Comparison of ENCODE assay signal across 20 cellular contexts in genomic region chr4:2298548-2298991, GRCh38. TPM values are rescaled to one million over a fixed set of nuclear protein-coding genes. Genes with fewer than 3 reads are reported as not detected.
DNase-seq lines count a peak whose midpoint lies in the region; ATAC-seq and TF ChIP-seq lines count a peak whose summit lies in the region.
"Had no signal": no experiment of that assay in that cellular context is flagged by ENCODE, and none has a peak within 500 bp of the region (broad histone marks: within the 10 kb centered on the region; RNA-seq: fewer than 3 reads in every experiment).

No MANE protein-coding gene starts in this region.

- H3K79me2 ChIP-seq in neural progenitor cell (ENCODE audit: low read depth): no peaks in the 10 kb centered on the region

- peaks cover 0 to 2% of the 10 kb centered on the region in 2 donors for H3K27me3 Mint-ChIP-seq in CD8-positive, alpha-beta memory T cell
- no peaks in the 10 kb centered on the region for H3K27me3 Mint-ChIP-seq in effector memory CD8-positive, alpha-beta T cell
- peaks cover 11% of the 10 kb centered on the region for H3K27me3 Mint-ChIP-seq in neural progenitor cell (ENCODE audit: insufficient read depth, low read depth)
- H3K27me3 Mint-ChIP-seq: activated naive CD8-positive, alpha-beta T cell treated with anti-CD3 and anti-CD28 coated beads for 36 hours had no signal

- ATAC-seq in effector memory CD8-positive, alpha-beta T cell (replicated peaks): no peak
- no peak for ATAC-seq in GM18868 (IDR thresholded peaks at IDR 0.05; ENCODE audit: unreplicated experiment)
- ATAC-seq: foreskin keratinocyte, Panc1 had no signal

- H3K27ac ChIP-seq in CD8-positive, alpha-beta memory T cell (ENCODE audit: low read depth, low read length): no peak overlapping the region
- H3K27ac ChIP-seq in neural progenitor cell (no peak overlapping the region), ovary (no peak overlapping the region)
- H3K27ac ChIP-seq: foreskin keratinocyte, neutrophil, transverse colon had no signal

- H3K4me1 ChIP-seq in CD8-positive, alpha-beta memory T cell (ENCODE audit: insufficient read depth, low read length): peaks cover 25% of the 10 kb centered on the region
- H3K4me1 ChIP-seq in neural progenitor cell (no peaks in the 10 kb centered on the region), ovary (ENCODE audit: insufficient read depth) (no peaks in the 10 kb centered on the region)
- H3K4me1 ChIP-seq: foreskin keratinocyte had no signal

- H3K36me3 Mint-ChIP-seq in CD8-positive, alpha-beta memory T cell: peaks cover 0 to 19% (median 7%) of the 10 kb centered on the region in 3 donors
- peaks cover 3% of the 10 kb centered on the region for H3K36me3 Mint-ChIP-seq in effector memory CD8-positive, alpha-beta T cell (ENCODE audit: insufficient read depth)
- H3K36me3 Mint-ChIP-seq in neural progenitor cell: peaks cover 4% of the 10 kb centered on the region
- H3K36me3 Mint-ChIP-seq: activated naive CD8-positive, alpha-beta T cell treated with anti-CD3 and anti-CD28 coated beads for 36 hours had no signal

- no peaks in the 10 kb centered on the region for H3F3A ChIP-seq in neural progenitor cell (ENCODE audit: low read depth)

- no peak for TF ChIP-seq EP300 in ovary (IDR thresholded peaks at IDR 0.05)

- H3K27me3 ChIP-seq in CD8-positive, alpha-beta memory T cell (ENCODE audit: insufficient read depth, low read length, poor library complexity, severe bottlenecking): no peaks in the 10 kb centered on the region
- no peaks in the 10 kb centered on the region for H3K27me3 ChIP-seq in neural progenitor cell
- no peaks in the 10 kb centered on the region for H3K27me3 ChIP-seq in ovary
- H3K27me3 ChIP-seq: foreskin keratinocyte, transverse colon had no signal

- H3K36me3 ChIP-seq in CD8-positive, alpha-beta memory T cell (ENCODE audit: insufficient read depth, low read length): no peaks in the 10 kb centered on the region
- H3K36me3 ChIP-seq in neural progenitor cell (no peaks in the 10 kb centered on the region), ovary (no peaks in the 10 kb centered on the region)
- H3K36me3 ChIP-seq: neutrophil, transverse colon had no signal

- peaks cover 0 to 6% (median 0%) of the 10 kb centered on the region in 5 donors for H3K9me3 Mint-ChIP-seq in CD8-positive, alpha-beta memory T cell
- H3K9me3 Mint-ChIP-seq in effector memory CD8-positive, alpha-beta T cell: no peaks in the 10 kb centered on the region
- H3K9me3 Mint-ChIP-seq in neural progenitor cell: peaks cover 8% of the 10 kb centered on the region

- H3K9ac ChIP-seq in neural progenitor cell: no peak overlapping the region

- H3K4me3 Mint-ChIP-seq in CD8-positive, alpha-beta memory T cell: peak overlapping the region in 1 of 7 donors; percentile 27
- H3K4me3 Mint-ChIP-seq in effector memory CD8-positive, alpha-beta T cell: no peak overlapping the region
- H3K4me3 Mint-ChIP-seq in neural progenitor cell: no peak overlapping the region
- H3K4me3 Mint-ChIP-seq: mesothelial cell of epicardium had no signal

- peaks cover 14 to 42% (median 35%) of the 10 kb centered on the region in 3 donors for H3K4me1 Mint-ChIP-seq in CD8-positive, alpha-beta memory T cell
- peaks cover 13 to 16% of the 10 kb centered on the region in 2 donors for H3K4me1 Mint-ChIP-seq in effector memory CD8-positive, alpha-beta T cell (ENCODE audit: low read depth in 2 of 2)
- no peaks in the 10 kb centered on the region for H3K4me1 Mint-ChIP-seq in neural progenitor cell
- H3K4me1 Mint-ChIP-seq: mesothelial cell of epicardium had no signal

- POLR2A ChIA-PET in CD8-positive, alpha-beta memory T cell (lab: Charles Lee): no interaction called here

- no peaks in the 10 kb centered on the region for H3K9me3 ChIP-seq in CD8-positive, alpha-beta memory T cell (ENCODE audit: low read length)
- H3K9me3 ChIP-seq in neural progenitor cell (ENCODE audit: low read depth) (no peaks in the 10 kb centered on the region), ovary (no peaks in the 10 kb centered on the region)
- H3K9me3 ChIP-seq: neutrophil, transverse colon had no signal

- peak overlapping the region; percentile 58 to 97 (median 76) for H3K27ac Mint-ChIP-seq in CD8-positive, alpha-beta memory T cell
- H3K27ac Mint-ChIP-seq in effector memory CD8-positive, alpha-beta T cell: peak overlapping the region; percentile 90 to 96
- H3K27ac Mint-ChIP-seq in neural progenitor cell: peak overlapping the region; percentile 20
- H3K27ac Mint-ChIP-seq: mesothelial cell of epicardium had no signal

- WGBS in ovary, 3 donors: 55 to 71% (median 64%) methylated on average over 22 of the region's 22 CpGs

- no peak for TF ChIP-seq CTCF in neural progenitor cell (IDR thresholded peaks at IDR 0.05)
- TF ChIP-seq CTCF in ovary (IDR thresholded peaks at IDR 0.05): no peak

- no peak overlapping the region for H3K4me2 ChIP-seq in neural progenitor cell

- no peak for TF ChIP-seq POLR2A in ovary (IDR thresholded peaks at IDR 0.05)

- H3K4me3 ChIP-seq in CD8-positive, alpha-beta memory T cell (ENCODE audit: low read length): no peak overlapping the region
- H3K4me3 ChIP-seq in neural progenitor cell (no peak overlapping the region), ovary (no peak overlapping the region)
- H3K4me3 ChIP-seq: GM12878, transverse colon had no signal

- no peak overlapping the region for H2AFZ ChIP-seq in neural progenitor cell (replicated peaks)

- H4K20me1 ChIP-seq in neural progenitor cell (ENCODE audit: low read depth): no peaks in the 10 kb centered on the region

- CTCF ChIA-PET in CD8-positive, alpha-beta memory T cell (lab: Charles Lee): no interaction called here

- peak; percentile 84 for DNase-seq in AG08395 (ENCODE audit: low spot score)
- peak in 1 of 5 donors; percentile 42 for DNase-seq in CD8-positive, alpha-beta memory T cell
- no peak for DNase-seq in effector memory CD8-positive, alpha-beta T cell
- no peak for DNase-seq in neural progenitor cell (ENCODE audit: low spot score)
- no peak for DNase-seq in NCI-H748 treated with DMSO at 0.1 percent for 48 hours (lab: John Stamatoyannopoulos, UW)
- DNase-seq in ovary: no peak
- DNase-seq in NCI-H1092 treated with DMSO at 0.1 percent for 48 hours (lab: John Stamatoyannopoulos, UW): no peak
- DNase-seq: activated CD4-positive, alpha-beta T cell treated with anti-CD3 and anti-CD28 coated beads for 4 hours; activated naive CD8-positive, alpha-beta T cell treated with anti-CD3 and anti-CD28 coated beads for 36 hours; activated T-cell treated with anti-CD3 and anti-CD28 coated beads for 4 hours; foreskin keratinocyte; GDM1; NCI-H1048; NCI-H526 treated with DMSO at 0.1 percent for 48 hours; transverse colon had no signal

- intact Hi-C loops in ovary (cut with DNase I): no loop called here

RNA-seq across cellular contexts. Expression of gene MXD4, which starts 36.7 kb away (rescaled TPM):
- 10 to 100 TPM; 10.2 to 12.2 TPM for total RNA-seq in CD8-positive, alpha-beta memory T cell
- polyA plus RNA-seq in CD8-positive, alpha-beta memory T cell: 47.2 TPM
- total RNA-seq in neural progenitor cell (ENCODE audit: low replicate concordance): 22.7 and 58.8 TPM in 2 replicates
- 10 to 100 TPM; 22.3 to 51.4 (median 35.3) TPM for total RNA-seq in ovary
- polyA plus RNA-seq in ovary: 10 to 100 TPM; 10.3 to 41.5 TPM

RNA-seq across cellular contexts. Expression of gene HAUS3, which starts 56.6 kb away (rescaled TPM):
- 10 to 100 TPM; 23.8 to 23.9 TPM for total RNA-seq in CD8-positive, alpha-beta memory T cell
- 26.6 TPM for polyA plus RNA-seq in CD8-positive, alpha-beta memory T cell
- 24.4 and 25.0 TPM in 2 replicates for total RNA-seq in neural progenitor cell (ENCODE audit: low replicate concordance)
- 10 to 100 TPM in 6 of 7 donors, 1 to 10 TPM in 1; 9.3 to 17.4 (median 12.5) TPM for total RNA-seq in ovary
- 10 to 100 TPM in 1 of 2 donors, 1 to 10 TPM in 1; 8.2 to 12.5 TPM for polyA plus RNA-seq in ovary

RNA-seq across cellular contexts. Expression of gene POLN, which starts 56.6 kb away (rescaled TPM):
- 1 to 10 TPM; 1.5 to 1.6 TPM for total RNA-seq in CD8-positive, alpha-beta memory T cell
- polyA plus RNA-seq in CD8-positive, alpha-beta memory T cell: 0.55 TPM
- total RNA-seq in neural progenitor cell (ENCODE audit: low replicate concordance) (1.5 and 1.7 TPM in 2 replicates), ovary (10 to 100 TPM in 1 of 7 donors, 1 to 10 TPM in 5, under 1 TPM in 1; 0.95 to 11.4 (median 3.4) TPM)
- polyA plus RNA-seq in ovary: 1 to 10 TPM; 1.4 to 1.6 TPM

Comparison
In these comparisons a context has a peak if more than half of its experiments do, and no peak if none do; other contexts are left out.
1. H3K27ac Mint-ChIP-seq: peak in every context shown above with its lines; median percentile 93 in effector memory CD8-positive, alpha-beta T cell; 76 in CD8-positive, alpha-beta memory T cell; 20 in neural progenitor cell.